ENCODE assay signal across 12 cellular contexts in the genomic region with DNA sequence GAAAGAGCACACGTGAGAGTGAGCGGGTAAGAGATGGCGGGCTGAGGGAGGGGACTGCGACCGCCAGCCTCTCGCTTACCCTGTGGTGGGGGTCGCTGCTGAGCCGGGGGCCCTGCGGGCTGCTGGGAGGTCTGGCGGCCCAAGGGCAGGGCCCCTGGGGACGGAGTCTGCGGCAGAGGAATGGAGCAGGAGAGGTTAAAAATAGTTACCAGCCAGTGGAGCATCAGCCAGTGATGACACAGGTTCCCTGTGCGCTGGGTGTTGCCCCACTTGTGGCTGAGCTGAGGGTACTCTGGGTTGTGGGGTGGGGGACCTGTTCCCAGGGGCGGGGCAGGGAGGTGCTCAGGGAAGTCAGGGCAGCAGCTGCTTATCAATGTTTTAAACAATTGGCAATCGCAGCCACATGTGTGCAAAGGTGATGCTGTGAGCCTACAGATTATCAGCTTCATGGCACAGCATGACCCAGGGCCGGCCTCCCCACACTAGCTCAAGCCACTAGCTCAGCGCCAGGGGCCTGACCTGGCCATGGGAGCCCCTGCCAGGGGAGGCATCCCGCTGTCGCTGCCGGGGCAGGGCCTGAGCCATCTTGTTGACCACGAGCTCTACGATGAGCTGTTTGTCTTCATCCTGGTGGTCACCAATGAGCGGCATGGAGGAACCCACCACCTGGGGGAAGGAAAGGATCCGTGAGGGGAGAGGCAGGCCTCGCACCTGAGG. TPM values are rescaled to one million over a fixed set of nuclear protein-coding genes. Genes with fewer than 3 reads are reported as not detected.
DNase-seq lines count a peak whose midpoint lies in the region; ATAC-seq, FAIRE-seq and TF ChIP-seq lines count a peak whose summit lies in the region.
"Had no signal": no experiment of that assay in that cellular context is flagged by ENCODE, and none has a peak within 500 bp of the region (broad histone marks: within the 10 kb centered on the region; RNA-seq: fewer than 3 reads in every experiment).

No MANE protein-coding gene starts in this region.

- H3K4me3 ChIP-seq in H1 (ENCODE audit: extremely low read depth in 1 of 4, insufficient read depth in 2 of 4, low read depth in 3 of 4, low read length in 4 of 4) (peak overlapping the region; percentile 41 to 63 (median 46)), thoracic aorta (peak overlapping the region; percentile 56)

- TF ChIP-seq POLR2A in H1 (IDR thresholded peaks at IDR 0.05; ENCODE audit: control extremely low read depth in 1 of 2, low read depth in 2 of 2, low read length in 2 of 2): no peak

- no peak overlapping the region for H3K4ac ChIP-seq in H1 (replicated peaks; ENCODE audit: insufficient read length, low read depth, low read length)

- H2BK5ac ChIP-seq in H1 (ENCODE audit: low read depth, low read length): peak overlapping the region; percentile 81; the same call in 1 of the 2 replicates

- peak overlapping the region; percentile 91 for H4K91ac ChIP-seq in H1 (replicated peaks; ENCODE audit: insufficient read length, low read length)

- H4K20me1 ChIP-seq in H1 (replicated peaks in 1 of 2; ENCODE audit: control insufficient read depth in 1 of 2, insufficient read depth in 2 of 2, low read length in 2 of 2): no peaks in the 10 kb centered on the region

- H2AK5ac ChIP-seq in H1 (ENCODE audit: low read depth, low read length): 0 out of 2 replicates have a peak overlapping the region, but pooled peaks have one; percentile 24

- no peak overlapping the region; the same call in 1 of the 2 replicates for H3K18ac ChIP-seq in H1 (ENCODE audit: extremely low read depth, low read length)

- peak overlapping the region in 1 of 4 experiments; percentile 30; a peak in 2 of 7 replicates for H3K9ac ChIP-seq in H1 (replicated peaks in 1 of 4; ENCODE audit: extremely low read depth in 1 of 4, low read depth in 3 of 4, low read length in 3 of 4)

- H3K9me3 ChIP-seq in H1 (ENCODE audit: insufficient read depth in 2 of 2, low read depth in 1 of 2, low read length in 1 of 2) (no peaks in the 10 kb centered on the region), thoracic aorta (no peaks in the 10 kb centered on the region)

- H2BK12ac ChIP-seq in H1 (ENCODE audit: low read depth, low read length): 0 out of 2 replicates have a peak overlapping the region, but pooled peaks have one; percentile 27

- no peak for DNase-seq in RWPE1 (ENCODE audit: low spot score)
- no peak for DNase-seq in H1 (ENCODE audit: low read depth in 1 of 2, low spot score in 2 of 2)
- peak; percentile 52 for DNase-seq in left kidney (ENCODE audit: low read depth, low spot score)
- DNase-seq in thoracic aorta (ENCODE audit: low spot score): no peak
- no peak for DNase-seq in MV-4-11 (lab: John Stamatoyannopoulos, UW)
- DNase-seq in epidermal melanocyte (ENCODE audit: insufficient read length, low spot score): no peak
- DNase-seq: activated naive CD4-positive, alpha-beta T cell treated with anti-CD3 and anti-CD28 coated beads for 36 hours; effector CD8-positive, alpha-beta T cell; SHP77 treated with DMSO at 0.1 percent for 48 hours had no signal

- no peak for TF ChIP-seq CTCF in RWPE1 (conservative IDR thresholded peaks at IDR 0.05; ENCODE audit: low read depth)
- no peak for TF ChIP-seq CTCF in H1 (IDR thresholded peaks at IDR 0.05; ENCODE audit: control extremely low read depth in 1 of 3, insufficient read depth in 1 of 3, low read depth in 1 of 3, low read length in 3 of 3)
- no peak for TF ChIP-seq CTCF in thoracic aorta (IDR thresholded peaks at IDR 0.05)

- H3K27ac ChIP-seq in RWPE1: peak overlapping the region; percentile 97
- peak overlapping the region; percentile 85; the same call in 1 of the 2 replicates for H3K27ac ChIP-seq in H1 (ENCODE audit: low read depth, low read length)
- peak overlapping the region in 1 of 2 donors; percentile 27 for H3K27ac ChIP-seq in thoracic aorta

- 55% methylated on average over 9 of the region's 25 CpGs; no CpG with 5 or more reads in 1 of the 2 experiments for WGBS in H1 (ENCODE audit: extremely low coverage in 1 of 2, insufficient coverage in 1 of 2, insufficient read length in 1 of 2, insufficient replicate concordance in 2 of 2, low coverage in 1 of 2, low lambda C conversion rate in 2 of 2, missing lambda C conversion rate in 1 of 2), 2 experiments

- H3K23ac ChIP-seq in H1 (ENCODE audit: insufficient read length): no peak overlapping the region

- H3K79me1 ChIP-seq in H1 (ENCODE audit: low read depth, low read length): no peaks in the 10 kb centered on the region

- no peaks in the 10 kb centered on the region for H3K27me3 ChIP-seq in H1 (replicated peaks in 1 of 4; ENCODE audit: control insufficient read depth in 3 of 4, extremely low read depth in 1 of 4, insufficient read depth in 3 of 4, low read length in 3 of 4)
- H3K27me3 ChIP-seq in thoracic aorta (replicated peaks; ENCODE audit: insufficient read depth): no peaks in the 10 kb centered on the region

- H3K79me2 ChIP-seq in H1 (ENCODE audit: control insufficient read depth in 1 of 2, insufficient read depth in 2 of 2, low read length in 2 of 2): no peaks in the 10 kb centered on the region

- POLR2A ChIA-PET in RWPE1 (lab: Yijun Ruan, JAX; ENCODE audit: low non-redundant PET): no interaction called here
- POLR2A ChIA-PET in H1 (lab: Charles Lee; ENCODE audit: partially characterized antibody): interaction anchor here (0.6 to 2.6 kb wide), 8 partner anchors 9 to 56 kb away, joined by 3 to 11 read pairs (median 4); a partner anchor contains a TSS

- peak overlapping the region; percentile 24 for H4K5ac ChIP-seq in H1 (ENCODE audit: insufficient read length, low read depth, low read length)

- peak overlapping the region; percentile 68 to 82 for H3K4me2 ChIP-seq in H1 (ENCODE audit: insufficient read depth in 1 of 2, low read depth in 2 of 2, low read length in 2 of 2)

- H2BK20ac ChIP-seq in H1 (ENCODE audit: low read length): no peak overlapping the region

- no peak overlapping the region for H2BK15ac ChIP-seq in H1 (ENCODE audit: low read length)

- H4K8ac ChIP-seq in H1 (ENCODE audit: extremely low read depth, insufficient read depth, low read length): peak overlapping the region; percentile 93; the same call in 1 of the 2 replicates

- H3K36me3 ChIP-seq in H1 (ENCODE audit: control insufficient read depth in 2 of 4, insufficient read depth in 4 of 4, low read length in 3 of 4): peaks cover 0 to 6% (median 3%) of the 10 kb centered on the region in 4 experiments; a peak in 3 of 8 replicates
- peaks cover 3% of the 10 kb centered on the region for H3K36me3 ChIP-seq in thoracic aorta

- H3K4me1 ChIP-seq in H1 (replicated peaks in 1 of 4; ENCODE audit: control insufficient read depth in 3 of 4, insufficient read depth in 4 of 4, low read length in 3 of 4) (peaks cover 0 to 15% (median 9%) of the 10 kb centered on the region in 4 experiments; a peak in 5 of 7 replicates), thoracic aorta (ENCODE audit: control insufficient read depth in 1 of 2, low read depth in 2 of 2) (peaks cover 0 to 23% of the 10 kb centered on the region in 2 donors)

- no peak overlapping the region for H2AFZ ChIP-seq in H1 (ENCODE audit: low read length)

- no peak overlapping the region for H3K56ac ChIP-seq in H1 (replicated peaks; ENCODE audit: insufficient read length, low read depth, low read length)

- FAIRE-seq in H1 (lab: Jason Lieb, UNC): no peak
- FAIRE-seq: HTR-8/SVneo, islet of Langerhans had no signal

- no peak overlapping the region for H3K14ac ChIP-seq in H1 (ENCODE audit: insufficient read length)

- ATAC-seq in thoracic aorta (ENCODE audit: insufficient number of reproducible peaks, low FRiP score, low read depth) (no peak), HG02798 (IDR thresholded peaks at IDR 0.05; ENCODE audit: poor library complexity, unreplicated experiment) (no peak)

- no peak for TF ChIP-seq RAD21 in H1 (IDR thresholded peaks at IDR 0.05 in 1 of 2, conservative IDR thresholded peaks at IDR 0.05 in 1 of 2; ENCODE audit: low read depth in 2 of 2, low read length in 2 of 2)

- TF ChIP-seq EP300 in H1 (IDR thresholded peaks at IDR 0.05; ENCODE audit: borderline replicate concordance in 1 of 2, low read depth in 2 of 2, low read length in 2 of 2): no peak

- CTCF ChIA-PET in RWPE1 (lab: Yijun Ruan, JAX) (interaction anchor here (0.6 kb wide), 1 partner anchor 277 kb away, joined by 3 read pairs; no protein-coding TSS in a partner anchor), H1 (lab: Charles Lee; ENCODE audit: partially characterized antibody) (interaction anchor here (0.7 to 1.6 kb wide), 5 partner anchors 34 to 69 kb away, joined by 3 to 5 read pairs (median 4); no protein-coding TSS in a partner anchor)

- no peak overlapping the region for H2BK120ac ChIP-seq in H1 (replicated peaks; ENCODE audit: low read depth, low read length)

- peaks cover 7% of the 10 kb centered on the region; the same call in 1 of the 2 replicates for H3K23me2 ChIP-seq in H1 (ENCODE audit: low read depth, low read length)

RNA-seq across cellular contexts. Expression of a gene that starts 7.5 kb away (rescaled TPM):
- total RNA-seq in H1 (2021; fragmentation: NEBNext Ultra II Directional; extraction: Animal tissue kit (Norgen Biotek cat#: 25700)): 58.6 and 62.5 TPM in 2 replicates
- polyA plus RNA-seq in H1 (2011; rRNA removed): 142 and 150 TPM in 2 replicates
- 69.7 TPM for polyA plus RNA-seq in H1 (2011; cell fraction: cytosol; rRNA removed)
- 88.2 TPM for polyA plus RNA-seq in H1 (2011; cell fraction: nucleus; rRNA removed)
- polyA plus RNA-seq in H1 (2012, experiment 1 of 2): 81.9 to 101 TPM (median 98.2 TPM) in 4 replicates
- polyA plus RNA-seq in H1 (2012, experiment 2 of 2): 154 TPM
- polyA plus RNA-seq in H1 (2013, experiment 1 of 2): 90.2 TPM
- polyA plus RNA-seq in H1 (2013, experiment 2 of 2): 106 TPM
- polyA minus RNA-seq in H1 (2011; rRNA and poly(A)+ RNA removed): 93.8 and 111 TPM in 2 replicates
- polyA minus RNA-seq in H1 (2011; cell fraction: cytosol; rRNA and poly(A)+ RNA removed): 64.3 TPM
- 34.6 TPM for polyA minus RNA-seq in H1 (2011; cell fraction: nucleus; rRNA and poly(A)+ RNA removed)
- 1,000 to 10,000 TPM in 1 of 2 donors, 100 to 1,000 TPM in 1; 635 to 1,379 TPM for total RNA-seq in thoracic aorta

RNA-seq across cellular contexts. Expression of a gene that starts 13.8 kb away (rescaled TPM):
- total RNA-seq in H1 (2021; fragmentation: NEBNext Ultra II Directional; extraction: Animal tissue kit (Norgen Biotek cat#: 25700)): 45.2 and 48.3 TPM in 2 replicates
- 39.0 and 56.8 TPM in 2 replicates for polyA plus RNA-seq in H1 (2011; rRNA removed)
- polyA plus RNA-seq in H1 (2011; cell fraction: cytosol; rRNA removed): 32.0 TPM
- 111 TPM for polyA plus RNA-seq in H1 (2011; cell fraction: nucleus; rRNA removed)
- polyA plus RNA-seq in H1 (2012, experiment 1 of 2): 25.7 to 47.0 TPM (median 43.2 TPM) in 4 replicates
- 37.8 TPM for polyA plus RNA-seq in H1 (2012, experiment 2 of 2)
- polyA plus RNA-seq in H1 (2013, experiment 1 of 2): 34.6 TPM
- 37.9 TPM for polyA plus RNA-seq in H1 (2013, experiment 2 of 2)
- polyA minus RNA-seq in H1 (2011; rRNA and poly(A)+ RNA removed): 75.5 and 77.0 TPM in 2 replicates
- 21.1 TPM for polyA minus RNA-seq in H1 (2011; cell fraction: cytosol; rRNA and poly(A)+ RNA removed)
- 27.7 TPM for polyA minus RNA-seq in H1 (2011; cell fraction: nucleus; rRNA and poly(A)+ RNA removed)
- total RNA-seq in thoracic aorta: 10 to 100 TPM; 44.5 to 52.3 TPM

RNA-seq across cellular contexts. Expression of a gene that starts 44.9 kb away (rescaled TPM):
- 12.9 and 14.1 TPM in 2 replicates for total RNA-seq in H1 (2021; fragmentation: NEBNext Ultra II Directional; extraction: Animal tissue kit (Norgen Biotek cat#: 25700))
- polyA plus RNA-seq in H1 (2011; rRNA removed): 2.1 and 3.2 TPM in 2 replicates
- polyA plus RNA-seq in H1 (2011; cell fraction: cytosol; rRNA removed): 1.0 TPM
- 2.6 TPM for polyA plus RNA-seq in H1 (2011; cell fraction: nucleus; rRNA removed)
- polyA plus RNA-seq in H1 (2012, experiment 1 of 2): 11.1 to 15.0 TPM (median 11.8 TPM) in 4 replicates
- polyA plus RNA-seq in H1 (2012, experiment 2 of 2): 24.3 TPM
- 21.4 TPM for polyA plus RNA-seq in H1 (2013, experiment 1 of 2)
- polyA plus RNA-seq in H1 (2013, experiment 2 of 2): 19.7 TPM
- 3.5 and 4.8 TPM in 2 replicates for polyA minus RNA-seq in H1 (2011; rRNA and poly(A)+ RNA removed)
- 6.9 TPM for polyA minus RNA-seq in H1 (2011; cell fraction: cytosol; rRNA and poly(A)+ RNA removed)
- 3.6 TPM for polyA minus RNA-seq in H1 (2011; cell fraction: nucleus; rRNA and poly(A)+ RNA removed)
- under 1 TPM; 0.27 to 0.85 TPM for total RNA-seq in thoracic aorta

RNA-seq across cellular contexts. Expression of a gene that starts 55.0 kb away (rescaled TPM):
- 2.2 and 2.4 TPM in 2 replicates for total RNA-seq in H1 (2021; fragmentation: NEBNext Ultra II Directional; extraction: Animal tissue kit (Norgen Biotek cat#: 25700))
- polyA plus RNA-seq in H1 (2011; rRNA removed): 0.76 and 1.4 TPM in 2 replicates
- 1.2 TPM for polyA plus RNA-seq in H1 (2011; cell fraction: cytosol; rRNA removed)
- polyA plus RNA-seq in H1 (2011; cell fraction: nucleus; rRNA removed): 3.1 TPM
- polyA plus RNA-seq in H1 (2012, experiment 1 of 2): 1.7 to 2.9 TPM (median 2.4 TPM) in 4 replicates
- polyA plus RNA-seq in H1 (2012, experiment 2 of 2): 1.9 TPM
- 3.2 TPM for polyA plus RNA-seq in H1 (2013, experiment 1 of 2)
- polyA plus RNA-seq in H1 (2013, experiment 2 of 2): 3.1 TPM
- 0.28 and 0.63 TPM in 2 replicates for polyA minus RNA-seq in H1 (2011; rRNA and poly(A)+ RNA removed)
- 0.37 TPM for polyA minus RNA-seq in H1 (2011; cell fraction: cytosol; rRNA and poly(A)+ RNA removed)
- 0.60 TPM for polyA minus RNA-seq in H1 (2011; cell fraction: nucleus; rRNA and poly(A)+ RNA removed)
- total RNA-seq in thoracic aorta: 10 to 100 TPM; 13.1 to 18.9 TPM

Comparison
In these comparisons a context has a peak if more than half of its experiments do, and no peak if none do; other contexts are left out.
1. RNA of a gene that starts 7.5 kb away (total RNA-seq): 635 to 1,379 TPM in thoracic aorta; 58.6 to 62.5 TPM in H1; every median in the first group is over 10 times any median in the second.